Comparison of ENCODE assay signal across 22 cellular contexts in the genomic region with DNA sequence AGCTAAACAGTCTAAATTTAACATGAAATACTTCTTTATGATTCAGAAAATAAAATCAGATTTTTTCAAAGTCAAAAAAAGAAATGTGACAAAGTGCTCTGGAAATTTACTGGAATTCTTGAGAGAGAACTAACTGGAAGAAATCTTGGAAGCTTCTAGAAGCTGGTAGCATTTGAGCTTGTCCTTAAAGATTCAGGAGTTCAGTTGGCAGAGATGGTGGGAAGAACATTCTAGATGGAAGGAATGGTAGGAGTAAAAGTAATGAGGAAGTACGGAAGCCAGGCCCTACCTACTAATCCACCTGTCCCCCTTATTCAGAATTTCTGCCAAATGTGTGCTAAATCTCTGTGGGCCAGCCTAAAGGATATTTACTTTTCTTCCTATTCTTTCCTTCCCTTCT. TPM values are rescaled to one million over a fixed set of nuclear protein-coding genes. Genes with fewer than 3 reads are reported as not detected.
A peak's percentile ranks its signal among the peaks of the same experiment; 100 is the strongest.
DNase-seq lines count a peak whose midpoint lies in the region; ATAC-seq, FAIRE-seq and TF ChIP-seq lines count a peak whose summit lies in the region.
"Had no signal": no experiment of that assay in that cellular context is flagged by ENCODE, and none has a peak within 500 bp of the region (broad histone marks: within the 10 kb centered on the region; RNA-seq: fewer than 3 reads in every experiment).

No MANE protein-coding gene starts in this region.

- no peak overlapping the region for H3K4me3 Mint-ChIP-seq in activated CD4-positive, alpha-beta T cell treated with anti-CD3 and anti-CD28 coated beads for 36 hours
- H3K4me3 Mint-ChIP-seq in immature natural killer cell: no peak overlapping the region
- H3K4me3 Mint-ChIP-seq: HFFc6 had no signal

- no peaks in the 10 kb centered on the region for H3K27me3 Mint-ChIP-seq in activated CD4-positive, alpha-beta T cell treated with anti-CD3 and anti-CD28 coated beads for 36 hours
- peaks cover 0 to 6% (median 0%) of the 10 kb centered on the region in 3 donors for H3K27me3 Mint-ChIP-seq in immature natural killer cell (ENCODE audit: low read depth in 3 of 3)

- intact Hi-C loops in activated CD4-positive, alpha-beta T cell treated with anti-CD3 and anti-CD28 coated beads for 36 hours (cut with DNase I, micrococcal nuclease): no loop called here

- H3K9ac ChIP-seq in subcutaneous abdominal adipose tissue (ENCODE audit: low read length in 5 of 5): peak overlapping the region in 1 of 5 donors; percentile 56
- H3K9ac ChIP-seq: parathyroid adenoma had no signal

- peaks cover 87% of the 10 kb centered on the region for H3K4me1 Mint-ChIP-seq in activated CD4-positive, alpha-beta T cell treated with anti-CD3 and anti-CD28 coated beads for 36 hours
- peaks cover 90 to 99% of the 10 kb centered on the region in 2 donors for H3K4me1 Mint-ChIP-seq in immature natural killer cell

- H3K9me3 Mint-ChIP-seq in activated CD4-positive, alpha-beta T cell treated with anti-CD3 and anti-CD28 coated beads for 36 hours (ENCODE audit: low read depth): no peaks in the 10 kb centered on the region
- no peaks in the 10 kb centered on the region for H3K9me3 Mint-ChIP-seq in immature natural killer cell
- H3K9me3 Mint-ChIP-seq: HFFc6 had no signal

- H3K27me3 ChIP-seq in subcutaneous abdominal adipose tissue (ENCODE audit: control insufficient read depth in 5 of 5, insufficient read depth in 4 of 5, low read length in 5 of 5): no peaks in the 10 kb centered on the region

- no peak for DNase-seq in activated CD4-positive, alpha-beta T cell treated with anti-CD3 and anti-CD28 coated beads for 36 hours
- no peak for DNase-seq in activated CD4-positive, alpha-beta T cell treated with anti-CD3 and anti-CD28 coated beads, Interleukin-2, amount 50 U/mL, for 4 hours
- no peak for DNase-seq in immature natural killer cell
- DNase-seq in activated CD8-positive, alpha-beta memory T cell treated with anti-CD3 and anti-CD28 coated beads, Interleukin-2, amount 50 U/mL, for 48 hours: no peak
- no peak for DNase-seq in omental fat pad (ENCODE audit: low spot score)
- DNase-seq: activated CD4-positive, CD25-positive, alpha-beta regulatory T cell treated with anti-CD3 and anti-CD28 coated beads, Interleukin-2, amount 50 U/mL, for 72 hours; activated naive CD4-positive, alpha-beta T cell treated with anti-CD3 and anti-CD28 coated beads, Interleukin-2, amount 50 U/mL, for 16 hours; activated T-cell treated with anti-CD3 and anti-CD28 coated beads, Interleukin-2, amount 50 U/mL, for 48 hours; aorta; HFFc6; kidney glomerular epithelial cell; NCI-H446; PC-3; SHP77; stimulated activated CD4-positive, alpha-beta T cell treated with anti-CD3 and anti-CD28 coated beads, Interleukin-4, amount 100 ng/mL, for 4 hours; stimulated activated naive CD4-positive, alpha-beta T cell treated with Interleukin-2 at 50 U/mL for 16 hours had no signal

- POLR2A ChIA-PET in activated CD4-positive, alpha-beta T cell treated with anti-CD3 and anti-CD28 coated beads for 36 hours (lab: Charles Lee): no interaction called here

- H3K9me3 ChIP-seq in subcutaneous abdominal adipose tissue (ENCODE audit: control insufficient read depth in 5 of 5, low read length in 5 of 5): no peaks in the 10 kb centered on the region

- H3K27ac Mint-ChIP-seq in activated CD4-positive, alpha-beta T cell treated with anti-CD3 and anti-CD28 coated beads for 36 hours: peak overlapping the region; percentile 55
- peak overlapping the region in 5 of 6 donors; percentile 2 to 70 (median 64) for H3K27ac Mint-ChIP-seq in immature natural killer cell
- H3K27ac Mint-ChIP-seq: HFFc6 had no signal

- H3K4me1 ChIP-seq in subcutaneous abdominal adipose tissue (ENCODE audit: control insufficient read depth in 5 of 5, insufficient read depth in 5 of 5, low read length in 5 of 5): peaks cover 2 to 48% (median 44%) of the 10 kb centered on the region in 5 donors

- no peak for TF ChIP-seq CTCF in omental fat pad (IDR thresholded peaks at IDR 0.05)

- no peaks in the 10 kb centered on the region for H3K36me3 ChIP-seq in subcutaneous abdominal adipose tissue (ENCODE audit: control insufficient read depth in 5 of 5, insufficient read depth in 5 of 5, low read length in 5 of 5)

- CTCF ChIA-PET in activated CD4-positive, alpha-beta T cell treated with anti-CD3 and anti-CD28 coated beads for 36 hours (lab: Charles Lee): interaction anchor here (0.8 to 1.0 kb wide), 2 partner anchors 93 to 166 kb away, joined by 3 read pairs; no protein-coding TSS in a partner anchor

- H3K4me3 ChIP-seq in subcutaneous abdominal adipose tissue (ENCODE audit: low read depth in 1 of 5, low read length in 5 of 5): no peak overlapping the region

- no peak for ATAC-seq in activated CD4-positive, alpha-beta T cell treated with anti-CD3 and anti-CD28 coated beads for 36 hours
- ATAC-seq in GM21360 (IDR thresholded peaks at IDR 0.05; ENCODE audit: unreplicated experiment) (no peak), omental fat pad (ENCODE audit: low FRiP score) (no peak)
- ATAC-seq: PC-3, sciatic nerve had no signal

- FAIRE-seq in TTC549 (lab: Jason Lieb, UNC): peak; percentile 20

- peak overlapping the region; percentile 59 for H3K27ac ChIP-seq in subcutaneous abdominal adipose tissue (ENCODE audit: low read depth, low read length)
- H3K27ac ChIP-seq: 22Rv1, parathyroid adenoma had no signal

- H3K36me3 Mint-ChIP-seq in activated CD4-positive, alpha-beta T cell treated with anti-CD3 and anti-CD28 coated beads for 36 hours (ENCODE audit: low read depth): peaks cover 2% of the 10 kb centered on the region
- H3K36me3 Mint-ChIP-seq in immature natural killer cell: no peaks in the 10 kb centered on the region

RNA-seq across cellular contexts. Expression of gene RALY, which starts 21.2 kb away (rescaled TPM):
- 100 to 1,000 TPM; 139 to 152 TPM for total RNA-seq in activated CD4-positive, alpha-beta T cell treated with anti-CD3 and anti-CD28 coated beads for 36 hours
- polyA plus RNA-seq in immature natural killer cell: 100 to 1,000 TPM; 271 to 323 (median 273) TPM
- total RNA-seq in omental fat pad: 10 to 100 TPM; 66.4 to 95.4 (median 80.5) TPM
